Comparison of ENCODE assay signal across 24 cellular contexts in the genomic region with DNA sequence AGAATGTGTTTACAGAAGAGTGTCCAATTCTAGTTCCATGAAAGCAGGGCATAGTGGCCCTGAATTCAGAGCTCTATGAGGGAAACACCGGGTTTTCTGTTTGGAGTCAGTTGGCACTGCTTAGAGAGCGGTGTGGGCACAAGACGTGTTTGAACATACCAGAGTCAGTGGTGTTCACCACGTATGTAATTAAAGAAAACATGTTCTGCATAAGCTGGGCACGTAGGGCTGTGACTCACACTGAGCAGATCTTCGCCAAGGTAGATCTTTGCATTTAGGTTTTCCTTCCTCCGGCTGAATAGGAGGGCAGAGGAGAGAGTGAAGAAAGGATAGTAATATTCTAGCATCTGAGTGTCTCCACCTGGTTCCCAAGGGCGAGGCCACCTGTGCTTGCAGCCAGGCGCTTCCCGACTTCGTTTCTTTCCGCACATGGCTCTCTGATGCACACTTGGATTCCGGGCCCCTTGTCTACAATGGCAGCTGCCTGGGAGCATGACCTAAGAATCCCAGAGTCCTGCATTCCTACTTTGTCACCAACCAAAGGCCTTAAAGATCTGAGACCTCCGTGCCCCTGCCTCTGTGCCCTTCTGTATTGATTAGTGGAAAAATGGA.
DNase-seq lines count a peak whose midpoint lies in the region; ATAC-seq and TF ChIP-seq lines count a peak whose summit lies in the region.
"Had no signal": no experiment of that assay in that cellular context is flagged by ENCODE, and none has a peak within 500 bp of the region (broad histone marks: within the 10 kb centered on the region; RNA-seq: fewer than 3 reads in every experiment).

No MANE protein-coding gene starts in this region.

- no peaks in the 10 kb centered on the region for H3K27me3 ChIP-seq in body of pancreas
- H3K27me3 ChIP-seq: SJSA1 had no signal

- H3K4me1 ChIP-seq in body of pancreas: no peaks in the 10 kb centered on the region
- H3K4me1 ChIP-seq: HAP-1, SJSA1 had no signal

- ATAC-seq in left colon (no peak), body of pancreas (no peak)
- ATAC-seq: GM23338, Panc1 had no signal

- no peak overlapping the region for H3K4me3 Mint-ChIP-seq in osteocyte (ENCODE audit: unreplicated experiment)
- H3K4me3 Mint-ChIP-seq: CD4-positive, CD25-positive, alpha-beta regulatory T cell; GM23338 had no signal

- CTCF ChIA-PET in RWPE1 (lab: Yijun Ruan, JAX): no interaction called here

- H3K27ac Mint-ChIP-seq in osteocyte (ENCODE audit: unreplicated experiment): no peak overlapping the region
- H3K27ac Mint-ChIP-seq: CD4-positive, CD25-positive, alpha-beta regulatory T cell; GM23338 had no signal

- H3K9me3 Mint-ChIP-seq in osteocyte (ENCODE audit: unreplicated experiment): peaks cover 6% of the 10 kb centered on the region

- POLR2A ChIA-PET in RWPE1 (lab: Yijun Ruan, JAX; ENCODE audit: low non-redundant PET): no interaction called here

- DNase-seq in Daoy (ENCODE audit: low read depth) (peak; percentile 48), RWPE1 (ENCODE audit: low spot score) (peak; percentile 50), epithelial cell of prostate (ENCODE audit: low read depth, low spot score) (peak; percentile 64), osteocyte (ENCODE audit: extremely low spot score, unreplicated experiment) (peak; percentile 46), left colon (no peak), body of pancreas (no peak), cerebellum (ENCODE audit: low spot score) (no peak)
- DNase-seq: CD4-positive, CD25-positive, alpha-beta regulatory T cell; COR-L47; DMS 273 treated with DMSO at 0.1 percent for 48 hours; DMS79 treated with DMSO at 0.1 percent for 48 hours; MV-4-11; NCI-H1105 treated with DMSO at 0.1 percent for 48 hours; NCI-H2029 treated with DMSO at 0.1 percent for 48 hours; NCI-H2171; NCI-H345; NCI-H524 treated with DMSO at 0.1 percent for 48 hours; NCI-H82 had no signal

- no peaks in the 10 kb centered on the region for H3K9me3 ChIP-seq in body of pancreas
- H3K9me3 ChIP-seq: HAP-1, SJSA1 had no signal

- WGBS in body of pancreas, 2 donors: 85 to 89% methylated on average over 13 to 14 of the region's 14 CpGs

- no peak overlapping the region for H3K4me3 ChIP-seq in body of pancreas
- H3K4me3 ChIP-seq: GM23338, HAP-1, SJSA1 had no signal

- H3K4me1 Mint-ChIP-seq in osteocyte (ENCODE audit: unreplicated experiment): no peaks in the 10 kb centered on the region
- H3K4me1 Mint-ChIP-seq: CD4-positive, CD25-positive, alpha-beta regulatory T cell; GM23338 had no signal

- H3K36me3 ChIP-seq in body of pancreas (replicated peaks in 1 of 2; ENCODE audit: insufficient read depth in 1 of 2, low read depth in 2 of 2): no peaks in the 10 kb centered on the region
- H3K36me3 ChIP-seq: HAP-1, SJSA1 had no signal

- peak overlapping the region; percentile 46 for H3K27ac ChIP-seq in RWPE1
- no peak overlapping the region for H3K27ac ChIP-seq in epithelial cell of prostate
- no peak overlapping the region for H3K27ac ChIP-seq in body of pancreas
- H3K27ac ChIP-seq: HL-60, KMS-11, SJSA1 had no signal

- TF ChIP-seq POLR2A in body of pancreas (IDR thresholded peaks at IDR 0.05): no peak

- intact Hi-C loops in left colon (cut with DNase I, micrococcal nuclease): no loop called here
- intact Hi-C loops in body of pancreas (cut with DNase I): no loop called here

- TF ChIP-seq CTCF in RWPE1 (conservative IDR thresholded peaks at IDR 0.05; ENCODE audit: low read depth) (no peak), osteocyte (IDR thresholded peaks at IDR 0.05) (no peak), body of pancreas (IDR thresholded peaks at IDR 0.05) (no peak)

- no peaks in the 10 kb centered on the region for H3K36me3 Mint-ChIP-seq in osteocyte (ENCODE audit: unreplicated experiment)

- no peaks in the 10 kb centered on the region for H3K27me3 Mint-ChIP-seq in osteocyte (ENCODE audit: unreplicated experiment)
- H3K27me3 Mint-ChIP-seq: CD4-positive, CD25-positive, alpha-beta regulatory T cell had no signal

Comparison
In these comparisons a context has a peak if more than half of its experiments do, and no peak if none do; other contexts are left out.
1. DNase-seq: peak in Daoy (single experiment), RWPE1 (single experiment), epithelial cell of prostate (single experiment) and osteocyte (single experiment); none in left colon (0 of 2), body of pancreas (0 of 4) and cerebellum (single experiment).